ENCODE assay signal across 8 cellular contexts in the genomic region with DNA sequence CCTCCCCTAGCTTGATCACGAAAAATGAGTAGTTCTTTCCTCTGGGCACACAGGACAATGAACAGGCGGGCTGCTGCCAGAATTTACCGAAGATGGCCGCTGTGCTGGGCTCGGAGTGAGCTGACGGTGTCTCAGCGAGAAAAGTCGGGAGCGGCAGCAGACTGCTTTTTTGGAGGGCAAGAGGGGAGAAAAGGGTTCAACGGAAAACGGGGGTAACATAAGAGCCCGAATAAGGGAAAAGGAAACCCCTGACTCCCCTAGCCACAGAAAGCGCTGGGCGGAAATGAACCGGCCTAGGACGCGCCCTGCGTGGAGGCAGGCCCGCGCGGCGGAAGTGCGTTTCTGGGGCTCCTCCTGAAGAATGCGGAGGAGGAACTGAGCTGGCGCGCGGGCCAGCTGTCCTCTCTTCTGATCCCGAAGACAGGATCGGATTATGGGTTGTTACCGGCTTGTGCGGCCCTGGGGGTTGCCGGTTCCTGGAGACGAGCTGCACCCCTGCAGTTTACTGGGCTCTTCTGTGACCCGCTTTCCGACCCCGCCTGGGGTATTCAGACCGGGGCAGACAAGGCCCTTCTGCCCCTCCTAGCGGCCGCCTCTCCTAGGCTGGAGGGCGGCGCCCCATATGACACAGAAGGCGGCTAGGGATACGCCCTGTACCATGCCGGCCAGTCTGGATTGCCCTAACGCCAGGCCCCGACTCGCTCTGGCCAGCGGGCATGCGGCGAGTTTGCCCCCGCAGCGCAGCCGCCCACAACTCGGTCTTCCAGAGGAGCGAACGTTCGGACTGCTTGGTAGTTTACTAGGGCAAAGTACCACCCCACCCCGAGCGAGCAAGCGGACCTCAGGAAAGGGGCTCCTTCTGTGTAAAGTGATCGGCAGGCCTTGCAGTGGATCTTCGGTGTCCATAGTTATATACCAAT. TPM values are rescaled to one million over a fixed set of nuclear protein-coding genes. Genes with fewer than 3 reads are reported as not detected.
DNase-seq lines count a peak whose midpoint lies in the region; ATAC-seq and TF ChIP-seq lines count a peak whose summit lies in the region.

No MANE protein-coding gene starts in this region.

- H3K27ac Mint-ChIP-seq in activated CD4-positive, alpha-beta T cell treated with anti-CD3 and anti-CD28 coated beads, Interleukin-2, amount 10 ng/mL, durations not matched to agents 7 days and 5 days: peak overlapping the region; percentile 100
- H3K27ac Mint-ChIP-seq in dendritic cell treated with granulocyte-macrophage colony-stimulating factor and Interleukin-4, amounts not matched to agents 40 ng/mL and 50 ng/mL, for 4 days: peak overlapping the region; percentile 100

- peaks cover 70% of the 10 kb centered on the region for H3K4me1 Mint-ChIP-seq in activated CD4-positive, alpha-beta T cell treated with anti-CD3 and anti-CD28 coated beads, Interleukin-2, amount 10 ng/mL, durations not matched to agents 7 days and 5 days
- H3K4me1 Mint-ChIP-seq in dendritic cell treated with granulocyte-macrophage colony-stimulating factor and Interleukin-4, amounts not matched to agents 40 ng/mL and 50 ng/mL, for 4 days (ENCODE audit: low read depth): peaks cover 48% of the 10 kb centered on the region

- TF ChIP-seq POLR2A in right lobe of liver (IDR thresholded peaks at IDR 0.05): peak; percentile 91

- H3K36me3 Mint-ChIP-seq in activated CD4-positive, alpha-beta T cell treated with anti-CD3 and anti-CD28 coated beads, Interleukin-2, amount 10 ng/mL, durations not matched to agents 7 days and 5 days (ENCODE audit: low read depth): peaks cover 8% of the 10 kb centered on the region
- H3K36me3 Mint-ChIP-seq in dendritic cell treated with granulocyte-macrophage colony-stimulating factor and Interleukin-4, amounts not matched to agents 40 ng/mL and 50 ng/mL, for 4 days (ENCODE audit: low read depth): peaks cover 32% of the 10 kb centered on the region

- peak overlapping the region; percentile 87 to 92 (median 90) for H3K27ac ChIP-seq in right lobe of liver

- peaks cover 3% of the 10 kb centered on the region; the same call in 1 of the 2 replicates for H3K36me3 ChIP-seq in BE2C
- no peaks in the 10 kb centered on the region for H3K36me3 ChIP-seq in right lobe of liver

- ATAC-seq in GM19035 (IDR thresholded peaks at IDR 0.05; ENCODE audit: unreplicated experiment) (peak; percentile 89), HG03342 (IDR thresholded peaks at IDR 0.05; ENCODE audit: unreplicated experiment) (peak; percentile 87), right lobe of liver (peak; percentile 92 to 98 (median 94))

- peak; percentile 86 for DNase-seq in BE2C
- DNase-seq in NCI-H524 (lab: John Stamatoyannopoulos, UW): peak; percentile 64 to 82
- peak; percentile 89 for DNase-seq in activated CD4-positive, alpha-beta T cell treated with anti-CD3 and anti-CD28 coated beads, Interleukin-2, amount 10 ng/mL, durations not matched to agents 7 days and 5 days
- peak; percentile 91 to 93 (median 92) for DNase-seq in right lobe of liver
- DNase-seq in stimulated activated CD4-positive, alpha-beta T cell treated with anti-CD3 and anti-CD28 coated beads, Interleukin-4, amount 100 ng/mL, for 4 hours: peak; percentile 79 to 80

- CTCF ChIA-PET in activated CD4-positive, alpha-beta T cell treated with anti-CD3 and anti-CD28 coated beads, Interleukin-2, amount 10 ng/mL, durations not matched to agents 7 days and 5 days (lab: Charles Lee): interaction anchor here (0.6 to 9.3 kb wide), 14 partner anchors 11 to 548 kb away, joined by 3 to 120 read pairs (median 3); partner anchors contain the start of genes KMT2E and RINT1

- POLR2A ChIA-PET in activated CD4-positive, alpha-beta T cell treated with anti-CD3 and anti-CD28 coated beads, Interleukin-2, amount 10 ng/mL, durations not matched to agents 7 days and 5 days (lab: Charles Lee): interaction anchor here (0.5 to 2.2 kb wide), 7 partner anchors 22 to 67 kb away, joined by 3 to 13 read pairs (median 3); partner anchors contain the start of gene KMT2E

- peak overlapping the region; percentile 98 for H3K4me3 Mint-ChIP-seq in activated CD4-positive, alpha-beta T cell treated with anti-CD3 and anti-CD28 coated beads, Interleukin-2, amount 10 ng/mL, durations not matched to agents 7 days and 5 days
- H3K4me3 Mint-ChIP-seq in dendritic cell treated with granulocyte-macrophage colony-stimulating factor and Interleukin-4, amounts not matched to agents 40 ng/mL and 50 ng/mL, for 4 days: peak overlapping the region; percentile 90

- WGBS in right lobe of liver (ENCODE audit: insufficient coverage, low coverage, low lambda C conversion rate, missing lambda C conversion rate): 1% methylated on average over 19 of the region's 62 CpGs

- peaks cover 20% of the 10 kb centered on the region for H3K4me1 ChIP-seq in BE2C
- peaks cover 0 to 37% (median 7%) of the 10 kb centered on the region in 4 donors for H3K4me1 ChIP-seq in right lobe of liver

- H3K9me3 ChIP-seq in BE2C: no peaks in the 10 kb centered on the region
- no peaks in the 10 kb centered on the region for H3K9me3 ChIP-seq in right lobe of liver

- intact Hi-C loops in dendritic cell treated with granulocyte-macrophage colony-stimulating factor and Interleukin-4, amounts not matched to agents 40 ng/mL and 50 ng/mL, for 4 days (cut with micrococcal nuclease): loop anchor here (1.0 to 5.0 kb wide), 3 partner anchors 29 to 102 kb away; no protein-coding TSS in a partner anchor
- intact Hi-C loops in right lobe of liver (cut with DNase I): no loop called here

- TF ChIP-seq CTCF in BE2C (IDR thresholded peaks at IDR 0.05; ENCODE audit: low read depth, low read length) (peak; percentile 40), right lobe of liver (IDR thresholded peaks at IDR 0.05) (peak; percentile 38 to 62 (median 54))

- no peaks in the 10 kb centered on the region for H3K27me3 ChIP-seq in BE2C
- H3K27me3 ChIP-seq in right lobe of liver: no peaks in the 10 kb centered on the region

- H3K9me3 Mint-ChIP-seq in activated CD4-positive, alpha-beta T cell treated with anti-CD3 and anti-CD28 coated beads, Interleukin-2, amount 10 ng/mL, durations not matched to agents 7 days and 5 days: no peaks in the 10 kb centered on the region
- no peaks in the 10 kb centered on the region for H3K9me3 Mint-ChIP-seq in dendritic cell treated with granulocyte-macrophage colony-stimulating factor and Interleukin-4, amounts not matched to agents 40 ng/mL and 50 ng/mL, for 4 days

- H3K4me3 ChIP-seq in BE2C (ENCODE audit: low read depth, low read length) (peak overlapping the region; percentile 87), right lobe of liver (peak overlapping the region; percentile 45 to 74 (median 59))

- H3K27me3 Mint-ChIP-seq in activated CD4-positive, alpha-beta T cell treated with anti-CD3 and anti-CD28 coated beads, Interleukin-2, amount 10 ng/mL, durations not matched to agents 7 days and 5 days: no peaks in the 10 kb centered on the region
- no peaks in the 10 kb centered on the region for H3K27me3 Mint-ChIP-seq in dendritic cell treated with granulocyte-macrophage colony-stimulating factor and Interleukin-4, amounts not matched to agents 40 ng/mL and 50 ng/mL, for 4 days

RNA-seq across cellular contexts. Expression of gene KMT2E, which starts 30.1 kb away (rescaled TPM):
- polyA plus RNA-seq in BE2C (2012; ENCODE audit: insufficient read depth, insufficient read length, low read depth): 41.2 TPM
- 10 to 100 TPM; 97.4 to 98.5 TPM for total RNA-seq in activated CD4-positive, alpha-beta T cell treated with anti-CD3 and anti-CD28 coated beads, Interleukin-2, amount 10 ng/mL, durations not matched to agents 7 days and 5 days
- 10 to 100 TPM; 21.6 to 31.6 (median 25.3) TPM for total RNA-seq in right lobe of liver

Comparison
In these comparisons a context has a peak if more than half of its experiments do, and no peak if none do; other contexts are left out.
1. Peak in every context shown above with its lines: DNase-seq, ATAC-seq, H3K4me3 ChIP-seq and H3K27ac ChIP-seq.